8 cellular contexts compared by ENCODE assay signal in the genomic region with DNA sequence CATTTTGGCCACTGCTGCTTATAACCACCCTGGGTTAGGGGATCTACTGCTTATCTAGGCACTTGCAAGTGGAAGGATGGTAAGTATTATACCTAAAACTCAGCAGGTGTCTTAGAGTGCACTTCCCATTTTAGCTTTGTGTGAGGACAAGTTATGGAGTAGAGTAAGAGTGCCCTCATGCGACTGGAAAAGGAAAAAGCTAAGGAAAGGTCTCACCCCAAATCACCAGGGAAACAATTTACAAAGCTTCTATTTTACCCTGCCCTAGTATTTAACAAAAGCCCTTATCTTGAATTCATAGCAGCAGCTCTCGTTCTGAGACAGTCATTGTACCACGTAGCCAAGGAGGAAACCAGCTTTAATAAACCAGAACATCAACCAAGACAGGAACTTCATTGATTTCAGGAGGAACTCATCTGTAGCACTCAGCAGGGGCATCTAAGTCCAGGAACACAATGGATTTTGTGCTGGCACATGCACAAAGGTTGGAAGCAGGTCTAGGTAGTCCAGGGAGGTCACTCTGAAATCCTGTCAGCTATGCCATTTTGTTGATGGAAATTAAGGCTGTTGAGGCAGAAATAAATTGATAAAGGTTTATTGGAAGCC. TPM values are rescaled to one million over a fixed set of nuclear protein-coding genes. Genes with fewer than 3 reads are reported as not detected.
DNase-seq lines count a peak whose midpoint lies in the region; ATAC-seq and TF ChIP-seq lines count a peak whose summit lies in the region.

No MANE protein-coding gene starts in this region.

- H3K4me1 ChIP-seq in Caco-2: no peaks in the 10 kb centered on the region
- H3K4me1 ChIP-seq in neural progenitor cell: no peaks in the 10 kb centered on the region

- no peaks in the 10 kb centered on the region for H3K79me2 ChIP-seq in neural progenitor cell (ENCODE audit: low read depth)

- H3K4me3 ChIP-seq in Caco-2 (ENCODE audit: low read depth, low read length) (no peak overlapping the region), WI38 (ENCODE audit: low read depth, low read length) (no peak overlapping the region), fibroblast of the aortic adventitia (ENCODE audit: low read depth, low read length) (no peak overlapping the region), neural progenitor cell (no peak overlapping the region)

- H3K36me3 ChIP-seq in Caco-2 (ENCODE audit: control insufficient read depth, insufficient read depth, low read length) (no peaks in the 10 kb centered on the region), neural progenitor cell (no peaks in the 10 kb centered on the region)

- ATAC-seq in GM18909 (IDR thresholded peaks at IDR 0.05; ENCODE audit: poor library complexity, unreplicated experiment) (no peak), HG02938 (IDR thresholded peaks at IDR 0.05; ENCODE audit: unreplicated experiment) (no peak)

- CTCF ChIA-PET in Caco-2 (lab: Charles Lee): interaction anchor here (0.5 to 2.2 kb wide), 31 partner anchors 8 to 1345 kb away, joined by 3 to 40 read pairs (median 5); a partner anchor contains a TSS

- H3K4me2 ChIP-seq in neural progenitor cell: peak overlapping the region; percentile 43

- H3K4me1 Mint-ChIP-seq in Caco-2 (ENCODE audit: low read depth, unreplicated experiment): no peaks in the 10 kb centered on the region
- H3K4me1 Mint-ChIP-seq in neural progenitor cell: peaks cover 6% of the 10 kb centered on the region

- no peaks in the 10 kb centered on the region for H3F3A ChIP-seq in neural progenitor cell (ENCODE audit: low read depth)

- TF ChIP-seq CTCF in Caco-2 (IDR thresholded peaks at IDR 0.05; ENCODE audit: insufficient read depth in 1 of 2, low read depth in 1 of 2, low read length in 1 of 2, severe bottlenecking in 1 of 2, unreplicated experiment in 1 of 2): peak; percentile 73 to 78
- peak; percentile 68 for TF ChIP-seq CTCF in WI38 (IDR thresholded peaks at IDR 0.05; ENCODE audit: low read depth, low read length)
- TF ChIP-seq CTCF in fibroblast of the aortic adventitia (IDR thresholded peaks at IDR 0.05; ENCODE audit: insufficient read depth, low read length): peak; percentile 82
- peak; percentile 76 for TF ChIP-seq CTCF in neural progenitor cell (IDR thresholded peaks at IDR 0.05)

- no peak overlapping the region for H3K9ac ChIP-seq in neural progenitor cell

- no peak overlapping the region for H3K27ac ChIP-seq in neural progenitor cell

- intact Hi-C loops in Caco-2 (cut with micrococcal nuclease; ENCODE audit: unreplicated experiment): loop anchor here (1.0 to 5.0 kb wide), 6 partner anchors 37 to 278 kb away; a partner anchor contains a TSS

- POLR2A ChIA-PET in Caco-2 (lab: Charles Lee): interaction anchor here (0.6 to 1.5 kb wide), 5 partner anchors 9 to 105 kb away, joined by 4 to 8 read pairs (median 5); a partner anchor contains a TSS

- H3K36me3 Mint-ChIP-seq in Caco-2 (ENCODE audit: insufficient read depth, unreplicated experiment) (no peaks in the 10 kb centered on the region), neural progenitor cell (no peaks in the 10 kb centered on the region)

- H3K27me3 ChIP-seq in Caco-2 (replicated peaks; ENCODE audit: control insufficient read depth, insufficient read depth, low read length): no peaks in the 10 kb centered on the region
- H3K27me3 ChIP-seq in neural progenitor cell: no peaks in the 10 kb centered on the region

- H3K27ac Mint-ChIP-seq in Caco-2 (ENCODE audit: unreplicated experiment) (no peak overlapping the region), neural progenitor cell (peak overlapping the region; percentile 58)

- BruUV-seq in Caco-2 (replicated peaks; lab: Mats Ljungman, UMichigan): no TSS peak

- H3K4me3 Mint-ChIP-seq in Caco-2 (ENCODE audit: unreplicated experiment): no peak overlapping the region
- no peak overlapping the region for H3K4me3 Mint-ChIP-seq in neural progenitor cell

- no peaks in the 10 kb centered on the region for H3K9me3 Mint-ChIP-seq in Caco-2 (ENCODE audit: unreplicated experiment)
- peaks cover 8% of the 10 kb centered on the region for H3K9me3 Mint-ChIP-seq in neural progenitor cell

- H3K9me3 ChIP-seq in Caco-2 (no peaks in the 10 kb centered on the region), neural progenitor cell (ENCODE audit: low read depth) (peaks cover 18% of the 10 kb centered on the region)

- no peaks in the 10 kb centered on the region for H4K20me1 ChIP-seq in neural progenitor cell (ENCODE audit: low read depth)

- DNase-seq in Caco-2: peak in 1 of 2 experiments; percentile 64
- peak; percentile 52 for DNase-seq in H4 (ENCODE audit: low spot score)
- peak; percentile 64 for DNase-seq in NCI-H2196 (lab: John Stamatoyannopoulos, UW; ENCODE audit: unreplicated experiment)
- DNase-seq in fibroblast of the aortic adventitia (ENCODE audit: low read depth): peak; percentile 73
- DNase-seq in neural progenitor cell (ENCODE audit: low spot score): peak; percentile 74

- peak overlapping the region; percentile 81 for H2AFZ ChIP-seq in neural progenitor cell (replicated peaks)

- H3K27me3 Mint-ChIP-seq in Caco-2 (ENCODE audit: insufficient read depth, unreplicated experiment) (no peaks in the 10 kb centered on the region), neural progenitor cell (ENCODE audit: insufficient read depth, low read depth) (no peaks in the 10 kb centered on the region)

RNA-seq across cellular contexts. Expression of a gene that starts 2.9 kb away (rescaled TPM):
- 0.28 TPM in 1 of 2 replicates, not detected in the other for total RNA-seq in Caco-2 (2022)
- 0.35 and 0.79 TPM in 2 replicates for total RNA-seq in H4 (2014; rRNA removed; shearing (Covaris generic))
- 0.82 TPM in 1 of 2 replicates, not detected in the other for total RNA-seq in fibroblast of the aortic adventitia (ENCODE audit: low replicate concordance)
- total RNA-seq in neural progenitor cell (ENCODE audit: low replicate concordance): 1.3 and 1.5 TPM in 2 replicates

RNA-seq across cellular contexts. Expression of a gene that starts 9.0 kb away (rescaled TPM):
- total RNA-seq in Caco-2 (2022) (80.2 and 83.1 TPM in 2 replicates), fibroblast of the aortic adventitia (ENCODE audit: low replicate concordance) (78.9 and 110 TPM in 2 replicates), neural progenitor cell (ENCODE audit: low replicate concordance) (80.6 and 90.6 TPM in 2 replicates)
- 115 and 116 TPM in 2 replicates for total RNA-seq in H4 (2014; rRNA removed; shearing (Covaris generic))

RNA-seq across cellular contexts. Expression of a gene that starts 30.2 kb away (rescaled TPM):
- total RNA-seq in Caco-2 (2022) (102 and 117 TPM in 2 replicates), fibroblast of the aortic adventitia (ENCODE audit: low replicate concordance) (48.5 and 69.0 TPM in 2 replicates), neural progenitor cell (ENCODE audit: low replicate concordance) (64.9 and 69.8 TPM in 2 replicates)
- 51.9 and 67.7 TPM in 2 replicates for total RNA-seq in H4 (2014; rRNA removed; shearing (Covaris generic))
